Comparison of ENCODE assay signal across 9 cellular contexts in the genomic region with DNA sequence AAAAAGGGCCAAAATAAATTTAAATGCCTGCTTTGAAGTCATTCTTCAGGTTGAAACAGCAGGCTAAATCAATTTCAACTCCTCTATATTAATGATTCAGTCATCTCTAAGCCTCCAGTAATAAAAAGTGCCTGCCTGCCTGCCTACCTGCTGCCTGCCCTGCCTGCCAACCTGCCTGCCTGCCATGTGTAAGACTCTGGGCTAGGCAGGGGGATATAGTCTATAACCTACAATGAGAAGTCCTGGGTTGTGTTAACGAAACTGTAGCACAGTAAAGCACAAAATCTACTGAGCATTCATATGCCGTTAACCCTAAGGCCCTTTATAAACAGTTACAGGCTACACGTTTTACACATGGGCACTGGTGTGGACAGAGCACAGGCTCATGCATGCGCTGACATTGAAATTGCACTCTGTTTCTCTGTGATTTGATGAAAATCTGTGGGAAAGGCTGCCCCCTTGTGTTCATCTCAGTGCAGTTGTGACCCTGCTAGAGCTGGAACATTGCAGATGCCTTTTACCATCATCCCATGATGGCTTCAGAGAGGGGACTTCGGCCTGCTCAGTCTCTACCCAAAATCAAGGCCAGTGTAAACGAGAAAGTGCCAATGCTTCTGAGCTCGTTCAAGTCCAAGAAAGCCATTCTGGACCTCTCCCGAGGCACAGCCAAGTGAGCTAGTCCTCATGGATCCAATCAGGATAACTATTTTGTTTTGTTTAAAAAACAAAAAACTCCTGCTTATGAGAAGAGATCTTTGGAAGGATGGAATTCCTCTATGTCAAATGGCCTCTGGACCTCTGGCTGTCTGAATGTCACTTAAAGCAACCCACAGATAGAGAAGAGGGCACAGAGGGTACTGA.
DNase-seq lines count a peak whose midpoint lies in the region; ATAC-seq and TF ChIP-seq lines count a peak whose summit lies in the region.
"Had no signal": no experiment of that assay in that cellular context is flagged by ENCODE, and none has a peak within 500 bp of the region (broad histone marks: within the 10 kb centered on the region; RNA-seq: fewer than 3 reads in every experiment).

No MANE protein-coding gene starts in this region.

- peaks cover 10 to 11% of the 10 kb centered on the region in 2 donors for H3K36me3 Mint-ChIP-seq in CD4-positive, alpha-beta memory T cell
- H3K36me3 Mint-ChIP-seq in activated CD8-positive, alpha-beta T cell treated with anti-CD3 and anti-CD28 coated beads for 36 hours (ENCODE audit: low read depth), result no peaks in the 10 kb centered on the region
- no peaks in the 10 kb centered on the region for H3K36me3 Mint-ChIP-seq in endothelial cell (ENCODE audit: low read depth, unreplicated experiment)

- CTCF ChIA-PET in CD4-positive, alpha-beta memory T cell (lab: Charles Lee; ENCODE audit: partially characterized antibody), result interaction anchor here (0.7 to 1.2 kb wide), 3 partner anchors 33 to 805 kb away, joined by 3 to 8 read pairs (median 3); no protein-coding TSS in a partner anchor
- CTCF ChIA-PET in activated CD8-positive, alpha-beta T cell treated with anti-CD3 and anti-CD28 coated beads for 36 hours (lab: Charles Lee), result interaction anchor here (0.7 to 1.2 kb wide), 6 partner anchors 8 to 716 kb away, joined by 3 to 7 read pairs (median 3); no protein-coding TSS in a partner anchor

- TF ChIP-seq CTCF in activated CD8-positive, alpha-beta T cell treated with anti-CD3 and anti-CD28 coated beads for 36 hours (IDR thresholded peaks at IDR 0.05), result peak; percentile 71
- TF ChIP-seq CTCF in endothelial cell (IDR thresholded peaks at IDR 0.05; ENCODE audit: unreplicated experiment), result peak; percentile 73

- ATAC-seq in GM19351 (IDR thresholded peaks at IDR 0.05; ENCODE audit: unreplicated experiment), result peak; percentile 95
- ATAC-seq in HG03439 (IDR thresholded peaks at IDR 0.05; ENCODE audit: unreplicated experiment), result peak; percentile 86
- ATAC-seq in activated CD8-positive, alpha-beta T cell treated with anti-CD3 and anti-CD28 coated beads for 36 hours, result peak; percentile 84

- H3K4me1 Mint-ChIP-seq in CD4-positive, alpha-beta memory T cell, result peaks cover 0 to 4% (median 3%) of the 10 kb centered on the region in 4 donors
- no peaks in the 10 kb centered on the region for H3K4me1 Mint-ChIP-seq in activated CD8-positive, alpha-beta T cell treated with anti-CD3 and anti-CD28 coated beads for 36 hours (ENCODE audit: low read depth)
- peaks cover 3% of the 10 kb centered on the region for H3K4me1 Mint-ChIP-seq in endothelial cell (ENCODE audit: unreplicated experiment)

- POLR2A ChIA-PET in CD4-positive, alpha-beta memory T cell (lab: Charles Lee; ENCODE audit: partially characterized antibody), result no interaction called here
- POLR2A ChIA-PET in activated CD8-positive, alpha-beta T cell treated with anti-CD3 and anti-CD28 coated beads for 36 hours (lab: Charles Lee), result no interaction called here

- H3K9me3 ChIP-seq in CD4-positive, alpha-beta memory T cell (ENCODE audit: control insufficient read depth in 1 of 2, low read length in 2 of 2), result no peaks in the 10 kb centered on the region

- intact Hi-C loops in CD4-positive, alpha-beta memory T cell (cut with micrococcal nuclease), result loop anchor here (2.0 kb wide), 1 partner anchor 89 kb away; no protein-coding TSS in a partner anchor
- intact Hi-C loops in activated CD8-positive, alpha-beta T cell treated with anti-CD3 and anti-CD28 coated beads for 36 hours (cut with micrococcal nuclease), result loop anchor here (5.0 kb wide), 1 partner anchor 91 kb away; no protein-coding TSS in a partner anchor

- no peak overlapping the region for H3K4me3 Mint-ChIP-seq in CD4-positive, alpha-beta memory T cell
- no peak overlapping the region for H3K4me3 Mint-ChIP-seq in activated CD8-positive, alpha-beta T cell treated with anti-CD3 and anti-CD28 coated beads for 36 hours
- no peak overlapping the region for H3K4me3 Mint-ChIP-seq in endothelial cell (ENCODE audit: unreplicated experiment)
- H3K4me3 Mint-ChIP-seq: T-helper 1 cell treated with Interleukin-12 subunit alpha and Interleukin-12 subunit beta and Interleukin-4 antibody, amounts not matched to agents 30 μg/mL and 1 μg/mL, for 36 hours had no signal

- peak in 4 of 5 donors; percentile 35 to 45 (median 41) for DNase-seq in CD4-positive, alpha-beta memory T cell
- DNase-seq in NCI-H748 treated with DMSO at 0.1 percent for 48 hours (lab: John Stamatoyannopoulos, UW) (peak; percentile 3), endothelial cell (ENCODE audit: low spot score) (peak; percentile 79), midbrain (lab: John Stamatoyannopoulos, UW) (peak; percentile 85)
- DNase-seq in activated CD8-positive, alpha-beta T cell treated with anti-CD3 and anti-CD28 coated beads for 36 hours, result peak; percentile 80
- DNase-seq in stimulated activated CD8-positive, alpha-beta memory T cell treated with anti-CD3 and anti-CD28 coated beads, Interleukin-7, amount 100 ng/mL, for 48 hours (ENCODE audit: extremely low read depth in 1 of 2, low read depth in 1 of 2), result peak; percentile 11 to 12

- no peak overlapping the region for H3K4me3 ChIP-seq in CD4-positive, alpha-beta memory T cell (ENCODE audit: low read length in 2 of 2)

- no peaks in the 10 kb centered on the region for H3K27me3 ChIP-seq in CD4-positive, alpha-beta memory T cell (ENCODE audit: insufficient read depth, low read length)

- no peaks in the 10 kb centered on the region for H3K4me1 ChIP-seq in CD4-positive, alpha-beta memory T cell (ENCODE audit: insufficient read depth, low read length)

- H3K9me3 Mint-ChIP-seq in CD4-positive, alpha-beta memory T cell, result no peaks in the 10 kb centered on the region
- H3K9me3 Mint-ChIP-seq in activated CD8-positive, alpha-beta T cell treated with anti-CD3 and anti-CD28 coated beads for 36 hours, result no peaks in the 10 kb centered on the region
- no peaks in the 10 kb centered on the region for H3K9me3 Mint-ChIP-seq in endothelial cell (ENCODE audit: unreplicated experiment)
- H3K9me3 Mint-ChIP-seq: T-helper 1 cell treated with Interleukin-12 subunit alpha and Interleukin-12 subunit beta and Interleukin-4 antibody, amounts not matched to agents 30 μg/mL and 1 μg/mL, for 36 hours had no signal

- H3K27ac ChIP-seq in CD4-positive, alpha-beta memory T cell (ENCODE audit: low read depth, low read length), result no peak overlapping the region

- no peaks in the 10 kb centered on the region for H3K27me3 Mint-ChIP-seq in CD4-positive, alpha-beta memory T cell
- H3K27me3 Mint-ChIP-seq in activated CD8-positive, alpha-beta T cell treated with anti-CD3 and anti-CD28 coated beads for 36 hours, result no peaks in the 10 kb centered on the region
- no peaks in the 10 kb centered on the region for H3K27me3 Mint-ChIP-seq in endothelial cell (ENCODE audit: unreplicated experiment)

- peak overlapping the region in 1 of 7 donors; percentile 37 for H3K27ac Mint-ChIP-seq in CD4-positive, alpha-beta memory T cell
- H3K27ac Mint-ChIP-seq in activated CD8-positive, alpha-beta T cell treated with anti-CD3 and anti-CD28 coated beads for 36 hours, result no peak overlapping the region
- no peak overlapping the region for H3K27ac Mint-ChIP-seq in endothelial cell (ENCODE audit: unreplicated experiment)
- H3K27ac Mint-ChIP-seq: T-helper 1 cell treated with Interleukin-12 subunit alpha and Interleukin-12 subunit beta and Interleukin-4 antibody, amounts not matched to agents 30 μg/mL and 1 μg/mL, for 36 hours had no signal

- H3K36me3 ChIP-seq in CD4-positive, alpha-beta memory T cell (ENCODE audit: insufficient read depth, low read length), result no peaks in the 10 kb centered on the region

Comparison
In these comparisons a context has a peak if more than half of its experiments do, and no peak if none do; other contexts are left out.
1. DNase-seq: peak in every context shown above with its lines; median percentile 85 in midbrain; 80 in activated CD8-positive, alpha-beta T cell treated with anti-CD3 and anti-CD28 coated beads for 36 hours; 79 in endothelial cell; 41 in CD4-positive, alpha-beta memory T cell; 12 in stimulated activated CD8-positive, alpha-beta memory T cell treated with anti-CD3 and anti-CD28 coated beads, Interleukin-7, amount 100 ng/mL, for 48 hours; 3 in NCI-H748 treated with DMSO at 0.1 percent for 48 hours.